ENCODE assay signal across 8 cellular contexts in the genomic region with DNA sequence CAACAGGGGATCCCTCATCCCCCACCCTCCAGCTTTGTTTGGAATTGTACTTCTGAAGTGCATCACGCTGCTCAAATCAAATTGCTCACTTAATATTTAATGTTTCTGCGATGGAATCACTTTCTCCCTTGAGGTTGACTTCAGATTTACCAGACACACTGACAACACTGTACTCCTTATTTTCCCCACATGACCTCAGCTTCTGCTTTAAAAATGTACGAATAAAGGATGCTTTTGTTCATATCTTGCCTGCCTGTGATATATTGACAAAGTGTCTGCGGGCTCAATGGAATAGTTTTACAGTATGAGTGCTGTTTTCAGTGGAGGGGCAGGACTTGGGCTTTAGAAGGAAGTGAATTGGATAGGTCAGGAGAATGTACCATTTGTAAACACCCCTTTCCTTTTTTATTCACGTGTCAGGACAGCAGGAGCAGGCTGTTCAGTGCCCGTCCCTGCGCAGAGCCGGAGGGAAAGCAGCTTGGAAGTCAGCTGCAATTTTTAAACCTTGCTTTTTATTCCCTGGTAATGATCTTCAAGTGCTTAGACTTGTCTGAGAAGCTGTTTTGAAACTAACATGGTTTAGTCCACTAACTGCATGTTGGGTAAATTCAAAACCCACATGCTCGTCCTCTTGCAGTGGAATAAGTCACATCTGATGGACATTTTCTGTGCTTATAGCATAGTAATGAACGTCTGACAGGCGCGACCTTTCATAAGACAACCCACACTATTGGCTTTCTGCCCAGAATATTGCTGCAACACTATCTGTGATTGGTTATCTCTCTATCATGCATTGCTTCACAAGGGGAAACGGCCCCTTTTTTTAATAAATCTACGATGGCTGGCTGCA. TPM values are rescaled to one million over a fixed set of nuclear protein-coding genes. Genes with fewer than 3 reads are reported as not detected.
DNase-seq lines count a peak whose midpoint lies in the region; ATAC-seq and TF ChIP-seq lines count a peak whose summit lies in the region.

No MANE protein-coding gene starts in this region.

- no peaks in the 10 kb centered on the region for H3K9me3 Mint-ChIP-seq in effector memory CD8-positive, alpha-beta T cell
- H3K9me3 Mint-ChIP-seq in mesothelial cell of epicardium = no peaks in the 10 kb centered on the region

- no peak overlapping the region for H2AFZ ChIP-seq in ACC112 (ENCODE audit: low read length, unreplicated experiment)

- DNase-seq in NCI-H2171 treated with DMSO at 0.1 percent for 48 hours (lab: John Stamatoyannopoulos, UW) (peak; percentile 93), mesothelial cell of epicardium (ENCODE audit: low spot score in 2 of 2, unreplicated experiment in 2 of 2) (peak; percentile 25 to 56)
- peak; percentile 71 to 86 (median 77) for DNase-seq in effector memory CD8-positive, alpha-beta T cell

- TF ChIP-seq CTCF in mesothelial cell of epicardium (IDR thresholded peaks at IDR 0.05; ENCODE audit: unreplicated experiment) = no peak

- H3K36me3 ChIP-seq in ACC112 (ENCODE audit: insufficient read depth, low read length) (peaks cover 7% of the 10 kb centered on the region; the same call in 1 of the 2 replicates), subcutaneous abdominal adipose tissue (ENCODE audit: control insufficient read depth in 5 of 5, insufficient read depth in 5 of 5, low read length in 5 of 5) (peaks cover 0 to 12% (median 3%) of the 10 kb centered on the region in 5 donors)

- peaks cover 87% of the 10 kb centered on the region for H3K36me3 Mint-ChIP-seq in effector memory CD8-positive, alpha-beta T cell (ENCODE audit: insufficient read depth)
- peaks cover 2% of the 10 kb centered on the region for H3K36me3 Mint-ChIP-seq in mesothelial cell of epicardium

- H3K27me3 ChIP-seq in ACC112 (ENCODE audit: insufficient read depth, low read length) (no peaks in the 10 kb centered on the region), subcutaneous abdominal adipose tissue (ENCODE audit: control insufficient read depth in 5 of 5, insufficient read depth in 4 of 5, low read length in 5 of 5) (no peaks in the 10 kb centered on the region)

- H3K27me3 Mint-ChIP-seq in effector memory CD8-positive, alpha-beta T cell = no peaks in the 10 kb centered on the region
- no peaks in the 10 kb centered on the region for H3K27me3 Mint-ChIP-seq in mesothelial cell of epicardium (ENCODE audit: low read depth)

- H3K27ac ChIP-seq in ACC112 (ENCODE audit: low read depth, low read length) = peak overlapping the region; percentile 90
- H3K27ac ChIP-seq in subcutaneous abdominal adipose tissue (ENCODE audit: low read depth, low read length) = peak overlapping the region; percentile 95

- H3K27ac Mint-ChIP-seq in effector memory CD8-positive, alpha-beta T cell = peak overlapping the region; percentile 79 to 90
- H3K27ac Mint-ChIP-seq in mesothelial cell of epicardium = peak overlapping the region; percentile 95

- H3K4me3 ChIP-seq in ACC112 (ENCODE audit: low read depth, low read length) = peak overlapping the region; percentile 72
- H3K4me3 ChIP-seq in subcutaneous abdominal adipose tissue (ENCODE audit: low read depth in 1 of 5, low read length in 5 of 5) = peak overlapping the region; percentile 46 to 69 (median 55)

- peaks cover 76% of the 10 kb centered on the region for H3K79me2 ChIP-seq in ACC112 (ENCODE audit: control insufficient read depth, insufficient read depth, low read length, unreplicated experiment)

- peak overlapping the region; percentile 39 to 79 (median 63) for H3K9ac ChIP-seq in subcutaneous abdominal adipose tissue (ENCODE audit: low read length in 5 of 5)

- H3K4me1 ChIP-seq in ACC112 (ENCODE audit: control insufficient read depth, insufficient read depth, low read length, unreplicated experiment) (peaks cover 50% of the 10 kb centered on the region), subcutaneous abdominal adipose tissue (ENCODE audit: control insufficient read depth in 5 of 5, insufficient read depth in 5 of 5, low read length in 5 of 5) (peaks cover 3 to 60% (median 54%) of the 10 kb centered on the region in 5 donors)

- peak; percentile 62 for ATAC-seq in GM18502 (IDR thresholded peaks at IDR 0.05; ENCODE audit: poor library complexity, unreplicated experiment)
- ATAC-seq in HG03039 (IDR thresholded peaks at IDR 0.05; ENCODE audit: unreplicated experiment) = peak; percentile 57
- ATAC-seq in activated CD4-positive, CD25-positive, alpha-beta regulatory T cell treated with anti-CD3 and anti-CD28 coated beads, Interleukin-2, amount 50 U/mL, for 24 hours = peak; percentile 76 to 80
- peak; percentile 71 for ATAC-seq in effector memory CD8-positive, alpha-beta T cell (replicated peaks)

- H3K9me3 ChIP-seq in subcutaneous abdominal adipose tissue (ENCODE audit: control insufficient read depth in 5 of 5, low read length in 5 of 5) = no peaks in the 10 kb centered on the region

- peak overlapping the region; percentile 66 to 76 for H3K4me3 Mint-ChIP-seq in effector memory CD8-positive, alpha-beta T cell
- peak overlapping the region; percentile 72 for H3K4me3 Mint-ChIP-seq in mesothelial cell of epicardium

- H3K4me1 Mint-ChIP-seq in effector memory CD8-positive, alpha-beta T cell (ENCODE audit: low read depth in 2 of 2) = peaks cover 46 to 73% of the 10 kb centered on the region in 2 donors
- peaks cover 44% of the 10 kb centered on the region for H3K4me1 Mint-ChIP-seq in mesothelial cell of epicardium

RNA-seq across cellular contexts. Expression of gene MBNL1, which starts 29.9 kb away (rescaled TPM):
- total RNA-seq in mesothelial cell of epicardium = 67.8 to 74.8 TPM (median 72.9 TPM) in 3 replicates

Comparison
In these comparisons a context has a peak if more than half of its experiments do, and no peak if none do; other contexts are left out.
1. Peak in every context shown above with its lines: DNase-seq, ATAC-seq, H3K4me3 ChIP-seq and H3K27ac ChIP-seq.
2. DNase-seq: peak in every context shown above with its lines; median percentile 93 in NCI-H2171 treated with DMSO at 0.1 percent for 48 hours; 77 in effector memory CD8-positive, alpha-beta T cell; 40 in mesothelial cell of epicardium.